Comparison of ENCODE assay signal across 8 cellular contexts in genomic region chr12:59596232-59597143, GRCh38. TPM values are rescaled to one million over a fixed set of nuclear protein-coding genes. Genes with fewer than 3 reads are reported as not detected.
DNase-seq lines count a peak whose midpoint lies in the region; ATAC-seq and TF ChIP-seq lines count a peak whose summit lies in the region.

No MANE protein-coding gene starts in this region.

- DNase-seq in COR-L47 (lab: John Stamatoyannopoulos, UW) = peak; percentile 88
- DNase-seq in HUDEP-2 (lab: John Stamatoyannopoulos, UW; ENCODE audit: unreplicated experiment in 76 of 76) = peak in 74 of 76 experiments; percentile 13 to 77 (median 61)
- DNase-seq in PC-3 = peak; percentile 56
- peak; percentile 74 for DNase-seq in activated T-helper 1 cell treated with Interleukin-2 at 50 U/mL for 16 hours (ENCODE audit: low read depth)
- DNase-seq in fibroblast of peridontal ligament (ENCODE audit: extremely low read depth) = peak; percentile 78
- DNase-seq in natural killer cell treated with Interleukin-12 subunit alpha and Interleukin-12 subunit beta and Interleukin-15 and Interleukin-18, amount 100 ng/mL, for 72 hours (ENCODE audit: low spot score) = peak; percentile 84
- DNase-seq in stimulated activated naive CD4-positive, alpha-beta T cell (lab: John Stamatoyannopoulos, UW) = peak; percentile 74 to 95 (median 86)

- no peaks in the 10 kb centered on the region for H3K36me3 ChIP-seq in PC-3 (ENCODE audit: low read depth, low read length)

- peak overlapping the region; percentile 99 for H3K4me2 ChIP-seq in PC-3 (ENCODE audit: low read length)

- peak overlapping the region; percentile 41 for H3K27ac ChIP-seq in PC-3 (ENCODE audit: low read length)

- H3K4me1 Mint-ChIP-seq in natural killer cell treated with Interleukin-12 subunit alpha and Interleukin-12 subunit beta and Interleukin-15 and Interleukin-18, amount 100 ng/mL, for 72 hours (ENCODE audit: low read depth in 2 of 2) = peaks cover 37 to 44% of the 10 kb centered on the region in 2 donors

- no peaks in the 10 kb centered on the region for H4K20me1 ChIP-seq in PC-3 (ENCODE audit: low read length)

- peak overlapping the region; percentile 94 for H3K4me3 ChIP-seq in PC-3 (ENCODE audit: low read length)

- ATAC-seq in GM21390 (IDR thresholded peaks at IDR 0.05; ENCODE audit: unreplicated experiment) = peak; percentile 41
- peak; percentile 60 for ATAC-seq in PC-3
- peak; percentile 71 to 76 for ATAC-seq in natural killer cell treated with Interleukin-12 subunit alpha and Interleukin-12 subunit beta and Interleukin-15 and Interleukin-18, amount 100 ng/mL, for 72 hours

- H3K27ac Mint-ChIP-seq in natural killer cell treated with Interleukin-12 subunit alpha and Interleukin-12 subunit beta and Interleukin-15 and Interleukin-18, amount 100 ng/mL, for 72 hours = peak overlapping the region; percentile 98

- no peak for TF ChIP-seq CTCF in PC-3 (conservative IDR thresholded peaks at IDR 0.05; ENCODE audit: low read depth, low read length)

- no peaks in the 10 kb centered on the region for H3K27me3 ChIP-seq in PC-3 (ENCODE audit: low read length)

- H3K9me3 ChIP-seq in PC-3 (ENCODE audit: low read length) = no peaks in the 10 kb centered on the region

- peak overlapping the region; percentile 63 for H3K9ac ChIP-seq in PC-3 (ENCODE audit: low read length)

- CTCF ChIA-PET in PC-3 (lab: Charles Lee) = interaction anchor here (0.5 kb wide), 1 partner anchor 92 kb away, joined by 3 read pairs; no protein-coding TSS in a partner anchor

- POLR2A ChIA-PET in PC-3 (lab: Charles Lee; ENCODE audit: unreplicated experiment) = no interaction called here

- H3K27me3 Mint-ChIP-seq in natural killer cell treated with Interleukin-12 subunit alpha and Interleukin-12 subunit beta and Interleukin-15 and Interleukin-18, amount 100 ng/mL, for 72 hours = no peaks in the 10 kb centered on the region

- H3K36me3 Mint-ChIP-seq in natural killer cell treated with Interleukin-12 subunit alpha and Interleukin-12 subunit beta and Interleukin-15 and Interleukin-18, amount 100 ng/mL, for 72 hours = no peaks in the 10 kb centered on the region

- H2AFZ ChIP-seq in PC-3 (ENCODE audit: low read length) = peak overlapping the region; percentile 95

- no peaks in the 10 kb centered on the region for H3K9me2 ChIP-seq in PC-3 (replicated peaks; ENCODE audit: low read length)

- no peaks in the 10 kb centered on the region for H3K79me2 ChIP-seq in PC-3 (ENCODE audit: low read length)

- intact Hi-C loops in PC-3 (cut with micrococcal nuclease) = loop anchor here (1.0 to 2.0 kb wide), 4 partner anchors 112 to 377 kb away; no protein-coding TSS in a partner anchor

- TSS peak; percentile 38 for BruUV-seq in PC-3 (replicated peaks; lab: Mats Ljungman, UMichigan)

- H3K4me1 ChIP-seq in PC-3 (ENCODE audit: insufficient read depth, low read length) = peaks cover 17% of the 10 kb centered on the region

- H3K9me3 Mint-ChIP-seq in natural killer cell treated with Interleukin-12 subunit alpha and Interleukin-12 subunit beta and Interleukin-15 and Interleukin-18, amount 100 ng/mL, for 72 hours = no peaks in the 10 kb centered on the region

- H3F3A ChIP-seq in PC-3 (ENCODE audit: low read length, unreplicated experiment) = no peaks in the 10 kb centered on the region

- peak overlapping the region; percentile 97 for H3K4me3 Mint-ChIP-seq in natural killer cell treated with Interleukin-12 subunit alpha and Interleukin-12 subunit beta and Interleukin-15 and Interleukin-18, amount 100 ng/mL, for 72 hours

RNA-seq across cellular contexts. Expression of gene SLC16A7, which starts 0.7 kb away (rescaled TPM):
- total RNA-seq in PC-3 (2014; rRNA removed) = 10.4 and 11.4 TPM in 2 replicates
- 10 to 100 TPM; 24.2 to 26.1 TPM for total RNA-seq in natural killer cell treated with Interleukin-12 subunit alpha and Interleukin-12 subunit beta and Interleukin-15 and Interleukin-18, amount 100 ng/mL, for 72 hours

Comparison
In these comparisons a context has a peak if more than half of its experiments do, and no peak if none do; other contexts are left out.
1. Peak in every context shown above with its lines: DNase-seq, ATAC-seq, H3K4me3 ChIP-seq and H3K27ac ChIP-seq.